Comparison of ENCODE assay signal across 13 cellular contexts in the genomic region with DNA sequence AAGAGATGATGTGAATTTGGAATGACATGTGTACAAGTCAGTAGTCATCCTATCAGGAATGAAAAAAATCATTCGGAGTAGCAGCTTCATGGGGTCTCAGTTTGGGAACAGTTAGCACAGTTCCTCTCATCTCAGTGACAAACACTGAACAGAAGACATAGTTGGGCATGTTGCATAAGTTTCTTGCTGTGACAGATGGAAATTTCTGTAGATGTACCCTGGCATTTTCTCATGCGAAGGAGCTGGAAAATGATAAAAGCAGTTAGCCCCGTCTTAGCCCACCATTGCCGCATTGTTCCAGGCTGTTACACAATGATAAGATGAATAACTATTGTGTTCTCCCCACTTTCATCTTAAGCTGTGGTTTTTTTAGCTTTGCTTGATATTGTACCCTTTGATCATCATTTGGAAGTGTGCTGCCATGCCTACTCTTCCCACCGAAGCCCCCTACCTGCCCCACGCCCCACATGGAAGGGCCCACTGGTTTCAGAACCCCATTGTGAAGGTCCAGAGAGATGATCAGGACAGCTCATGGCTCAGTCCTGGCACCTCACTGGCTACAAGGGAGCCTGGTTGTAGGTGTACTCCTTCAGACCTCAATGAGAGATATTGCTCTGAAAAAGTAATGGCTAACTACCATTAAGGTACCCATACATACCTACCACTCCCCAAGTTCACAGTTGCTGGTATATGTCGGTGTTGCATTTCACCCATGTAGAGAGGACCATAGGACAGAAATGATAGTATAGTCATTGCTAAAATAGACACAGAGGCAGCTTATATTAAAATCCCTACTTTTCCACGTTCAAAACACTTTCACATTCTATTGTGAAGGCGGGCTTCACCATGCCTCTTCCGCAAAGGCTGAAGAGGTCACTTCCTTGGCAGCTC. TPM values are rescaled to one million over a fixed set of nuclear protein-coding genes. Genes with fewer than 3 reads are reported as not detected.
A peak's percentile ranks its signal among the peaks of the same experiment; 100 is the strongest.
DNase-seq lines count a peak whose midpoint lies in the region; ATAC-seq, FAIRE-seq and TF ChIP-seq lines count a peak whose summit lies in the region.
"Had no signal": no experiment of that assay in that cellular context is flagged by ENCODE, and none has a peak within 500 bp of the region (broad histone marks: within the 10 kb centered on the region; RNA-seq: fewer than 3 reads in every experiment).

No MANE protein-coding gene starts in this region.

- H3K9me3 Mint-ChIP-seq in central memory CD8-positive, alpha-beta T cell = no peaks in the 10 kb centered on the region

- H3K27ac Mint-ChIP-seq in central memory CD8-positive, alpha-beta T cell (ENCODE audit: low read depth) = peak overlapping the region; percentile 64

- peak; percentile 18 for DNase-seq in stimulated activated CD8-positive, alpha-beta memory T cell treated with anti-CD3 and anti-CD28 coated beads, Interleukin-12 subunit alpha, Interleukin-12 subunit beta, amount 100 ng/mL, for 1 hour (ENCODE audit: low read depth)
- DNase-seq in stimulated activated CD8-positive, alpha-beta memory T cell treated with anti-CD3 and anti-CD28 coated beads, Interleukin-4, amount 100 ng/mL, for 48 hours = no peak
- peak; percentile 35 for DNase-seq in activated T-cell treated with anti-CD3 and anti-CD28 coated beads, Interleukin-2, amount 50 U/mL, for 1 hour
- no peak for DNase-seq in central memory CD8-positive, alpha-beta T cell (ENCODE audit: low spot score in 2 of 2)
- DNase-seq in GM12892 (ENCODE audit: insufficient read length) = no peak
- DNase-seq in GM12891 (ENCODE audit: insufficient read length, low spot score) = no peak
- DNase-seq in COLO829 (ENCODE audit: low spot score) = no peak
- DNase-seq: DMS79 treated with DMSO at 0.1 percent for 48 hours; effector memory CD8-positive, alpha-beta T cell; foreskin fibroblast; NCI-H1417 treated with DMSO at 0.1 percent for 48 hours; NCI-H510A treated with DMSO at 0.1 percent for 48 hours had no signal

- H3K4me1 Mint-ChIP-seq in central memory CD8-positive, alpha-beta T cell = peaks cover 51% of the 10 kb centered on the region

- FAIRE-seq in GM12892 (lab: Jason Lieb, UNC) (no peak), GM12891 (lab: Jason Lieb, UNC) (no peak)

- no peak overlapping the region for H3K4me3 Mint-ChIP-seq in central memory CD8-positive, alpha-beta T cell
- H3K4me3 Mint-ChIP-seq: effector memory CD8-positive, alpha-beta T cell had no signal

- no peaks in the 10 kb centered on the region for H3K27me3 Mint-ChIP-seq in central memory CD8-positive, alpha-beta T cell
- H3K27me3 Mint-ChIP-seq: effector memory CD8-positive, alpha-beta T cell had no signal

- ATAC-seq in central memory CD8-positive, alpha-beta T cell (replicated peaks; ENCODE audit: extremely low read depth, poor library complexity, severe bottlenecking) = no peak
- no peak for ATAC-seq in HG03108 (IDR thresholded peaks at IDR 0.05; ENCODE audit: unreplicated experiment)
- ATAC-seq: effector memory CD8-positive, alpha-beta T cell had no signal

- TF ChIP-seq POLR2A in GM12892 (IDR thresholded peaks at IDR 0.05; ENCODE audit: low read depth, low read length) = no peak
- TF ChIP-seq POLR2A in GM12891 (IDR thresholded peaks at IDR 0.05; ENCODE audit: low read depth, low read length) = no peak

- H3K36me3 Mint-ChIP-seq in central memory CD8-positive, alpha-beta T cell (ENCODE audit: insufficient read depth) = peaks cover 30% of the 10 kb centered on the region

TF ChIP-seq in GM12891, 5 proteins besides CTCF, POLR2A, EP300 and RAD21:
- TF ChIP-seq TAF1 (IDR thresholded peaks at IDR 0.05; ENCODE audit: low read depth, low read length) = no peak
- TF ChIP-seq POLR2AphosphoS5 (IDR thresholded peaks at IDR 0.05; ENCODE audit: low read depth, low read length) = no peak
- TF ChIP-seq SPI1 (IDR thresholded peaks at IDR 0.05; ENCODE audit: low read depth, low read length) = no peak
- no peak for TF ChIP-seq POU2F2 (IDR thresholded peaks at IDR 0.05; ENCODE audit: low read depth, low read length)
- no peak for TF ChIP-seq PAX5 (IDR thresholded peaks at IDR 0.05; ENCODE audit: insufficient read depth, low read length, severe bottlenecking)
TF ChIP-seq in GM12891: peak in this region for 0.

RNA-seq across cellular contexts. Expression of gene SFXN1, which starts 38.8 kb away (rescaled TPM):
- polyA plus RNA-seq in GM12892 (2012; ENCODE audit: missing spikeins) = 68.8 TPM
- polyA plus RNA-seq in GM12891 (2012; ENCODE audit: low read depth, missing spikeins) = 72.0 TPM

Comparison
In these comparisons a context has a peak if more than half of its experiments do, and no peak if none do; other contexts are left out.
1. DNase-seq: peak in stimulated activated CD8-positive, alpha-beta memory T cell treated with anti-CD3 and anti-CD28 coated beads, Interleukin-12 subunit alpha, Interleukin-12 subunit beta, amount 100 ng/mL, for 1 hour (single experiment) and activated T-cell treated with anti-CD3 and anti-CD28 coated beads, Interleukin-2, amount 50 U/mL, for 1 hour (single experiment); none in stimulated activated CD8-positive, alpha-beta memory T cell treated with anti-CD3 and anti-CD28 coated beads, Interleukin-4, amount 100 ng/mL, for 48 hours (single experiment), central memory CD8-positive, alpha-beta T cell (0 of 2), GM12892 (single experiment), GM12891 (single experiment) and COLO829 (single experiment).